In genomic region chr6:32971581-32972352, GRCh38 we compare ENCODE assay signal across 8 cellular contexts. TPM values are rescaled to one million over a fixed set of nuclear protein-coding genes. Genes with fewer than 3 reads are reported as not detected.
A peak's percentile ranks its signal among the peaks of the same experiment; 100 is the strongest.
DNase-seq lines count a peak whose midpoint lies in the region; ATAC-seq and TF ChIP-seq lines count a peak whose summit lies in the region.

No MANE protein-coding gene starts in this region.

- no peaks in the 10 kb centered on the region for H3K9me3 Mint-ChIP-seq in activated naive CD8-positive, alpha-beta T cell treated with anti-CD3 and anti-CD28 coated beads for 36 hours

- H3K27me3 Mint-ChIP-seq in activated naive CD8-positive, alpha-beta T cell treated with anti-CD3 and anti-CD28 coated beads for 36 hours, result no peaks in the 10 kb centered on the region

- H3K4me1 ChIP-seq in testis, result peaks cover 17% of the 10 kb centered on the region

- H3K36me3 ChIP-seq in testis (ENCODE audit: low read depth, missing control alignments), result no peaks in the 10 kb centered on the region

- peak overlapping the region; percentile 90 for H3K4me3 ChIP-seq in GM12864 (ENCODE audit: low read depth, low read length)
- H3K4me3 ChIP-seq in testis, result peak overlapping the region; percentile 82 to 88

- no peaks in the 10 kb centered on the region for H3K9me3 ChIP-seq in testis

- no peaks in the 10 kb centered on the region for H3K27me3 ChIP-seq in testis

- H3K36me3 Mint-ChIP-seq in activated naive CD8-positive, alpha-beta T cell treated with anti-CD3 and anti-CD28 coated beads for 36 hours, result peaks cover 78% of the 10 kb centered on the region

- DNase-seq in GM12864 (ENCODE audit: low read depth), result peak; percentile 99
- peak; percentile 99 for DNase-seq in NCI-H1105 (lab: John Stamatoyannopoulos, UW)
- DNase-seq in SKM-1 (lab: John Stamatoyannopoulos, UW; ENCODE audit: unreplicated experiment), result peak; percentile 94
- peak; percentile 97 for DNase-seq in activated naive CD8-positive, alpha-beta T cell treated with anti-CD3 and anti-CD28 coated beads for 36 hours
- peak; percentile 100 for DNase-seq in glomerular visceral epithelial cell (ENCODE audit: extremely low spot score)
- DNase-seq in omental fat pad (ENCODE audit: low spot score), result peak; percentile 95
- DNase-seq in testis, result peak; percentile 99

- intact Hi-C loops in testis (cut with DNase I; ENCODE audit: low total_unique reads), result no loop called here

- 1% methylated on average over 27 to 58 of the region's 58 CpGs for WGBS in testis, 2 donors

- H3K4me1 Mint-ChIP-seq in activated naive CD8-positive, alpha-beta T cell treated with anti-CD3 and anti-CD28 coated beads for 36 hours, result peaks cover 23% of the 10 kb centered on the region

- TF ChIP-seq POLR2A in testis (IDR thresholded peaks at IDR 0.05), result peak; percentile 88

- peak; percentile 51 for ATAC-seq in HG02642 (IDR thresholded peaks at IDR 0.05; ENCODE audit: poor library complexity, unreplicated experiment)
- ATAC-seq in omental fat pad (ENCODE audit: low FRiP score), result peak; percentile 76

- peak overlapping the region; percentile 98 for H3K27ac Mint-ChIP-seq in activated naive CD8-positive, alpha-beta T cell treated with anti-CD3 and anti-CD28 coated beads for 36 hours

- H3K27ac ChIP-seq in testis, result peak overlapping the region; percentile 99

- TF ChIP-seq CTCF in GM12864 (IDR thresholded peaks at IDR 0.05; ENCODE audit: low read depth, low read length, missing control alignments) (no peak), omental fat pad (IDR thresholded peaks at IDR 0.05) (no peak), testis (IDR thresholded peaks at IDR 0.05) (peak in 2 of 3 experiments; percentile 10 to 43)

- H3K4me3 Mint-ChIP-seq in activated naive CD8-positive, alpha-beta T cell treated with anti-CD3 and anti-CD28 coated beads for 36 hours, result peak overlapping the region; percentile 94

RNA-seq across cellular contexts. Expression of gene BRD2, which starts 3.4 kb away (rescaled TPM):
- 100 to 1,000 TPM; 298 to 335 TPM for total RNA-seq in activated naive CD8-positive, alpha-beta T cell treated with anti-CD3 and anti-CD28 coated beads for 36 hours
- total RNA-seq in omental fat pad, result 100 to 1,000 TPM; 133 to 257 (median 154) TPM
- total RNA-seq in testis, result 100 to 1,000 TPM; 312 to 334 TPM
- polyA plus RNA-seq in testis (ENCODE audit: insufficient read depth, low read depth, low replicate concordance), result 299 TPM

RNA-seq across cellular contexts. Expression of gene HLA-DMA, which starts 18.9 kb away (rescaled TPM):
- 10 to 100 TPM; 15.8 to 16.9 TPM for total RNA-seq in activated naive CD8-positive, alpha-beta T cell treated with anti-CD3 and anti-CD28 coated beads for 36 hours
- total RNA-seq in omental fat pad, result 10 to 100 TPM; 27.6 to 81.7 (median 55.7) TPM
- total RNA-seq in testis, result 10 to 100 TPM; 10.1 to 19.8 TPM
- 54.5 TPM for polyA plus RNA-seq in testis (ENCODE audit: insufficient read depth, low read depth, low replicate concordance)

RNA-seq across cellular contexts. Expression of gene HLA-DMB, which starts 30.9 kb away (rescaled TPM):
- total RNA-seq in activated naive CD8-positive, alpha-beta T cell treated with anti-CD3 and anti-CD28 coated beads for 36 hours, result 1 to 10 TPM; 4.6 to 6.1 TPM
- total RNA-seq in omental fat pad (10 to 100 TPM; 18.4 to 79.6 (median 35.0) TPM), testis (1 to 10 TPM; 4.9 to 6.0 TPM)
- polyA plus RNA-seq in testis (ENCODE audit: insufficient read depth, low read depth, low replicate concordance), result 46.1 TPM

RNA-seq across cellular contexts. Expression of gene HLA-DOA, which starts 37.6 kb away (rescaled TPM):
- total RNA-seq in activated naive CD8-positive, alpha-beta T cell treated with anti-CD3 and anti-CD28 coated beads for 36 hours, result 1 to 10 TPM; 9.8 to 9.9 TPM
- total RNA-seq in omental fat pad, result 10 to 100 TPM in 2 of 4 donors, 1 to 10 TPM in 2; 1.0 to 20.8 (median 6.8) TPM
- 1 to 10 TPM; 1.2 to 1.7 TPM for total RNA-seq in testis
- polyA plus RNA-seq in testis (ENCODE audit: insufficient read depth, low read depth, low replicate concordance), result 13.5 TPM

Comparison
In these comparisons a context has a peak if more than half of its experiments do, and no peak if none do; other contexts are left out.
1. Peak in every context shown above with its lines: DNase-seq, ATAC-seq, H3K4me3 ChIP-seq and H3K27ac ChIP-seq.
2. CTCF ChIP-seq: peak in testis (2 of 3); none in GM12864 (single experiment) and omental fat pad (0 of 3).